15 cellular contexts compared by ENCODE assay signal in the genomic region with DNA sequence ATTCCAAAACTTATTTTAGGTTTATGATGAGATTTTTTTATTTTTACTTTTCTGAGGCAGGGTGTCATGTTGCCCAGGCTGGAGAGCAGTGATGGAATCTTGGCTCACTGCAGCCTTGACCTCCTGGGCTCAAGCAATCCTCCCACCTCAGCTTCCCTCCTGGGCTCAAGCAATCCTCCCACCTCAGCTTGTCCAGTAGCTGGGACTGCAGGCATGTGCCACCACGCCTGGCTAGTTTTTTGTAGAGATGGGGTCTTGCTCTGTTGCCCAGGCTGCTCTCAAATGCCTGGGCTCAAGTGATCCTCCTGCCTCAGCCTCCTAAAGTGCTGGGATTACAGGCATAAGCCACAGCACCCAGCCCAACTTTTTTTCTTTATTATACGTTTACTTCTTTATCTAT. TPM values are rescaled to one million over a fixed set of nuclear protein-coding genes. Genes with fewer than 3 reads are reported as not detected.
A peak's percentile ranks its signal among the peaks of the same experiment; 100 is the strongest.
DNase-seq lines count a peak whose midpoint lies in the region; ATAC-seq and TF ChIP-seq lines count a peak whose summit lies in the region.
"Had no signal": no experiment of that assay in that cellular context is flagged by ENCODE, and none has a peak within 500 bp of the region (broad histone marks: within the 10 kb centered on the region; RNA-seq: fewer than 3 reads in every experiment).

No MANE protein-coding gene starts in this region.

- no peaks in the 10 kb centered on the region for H3K27me3 ChIP-seq in neutrophil
- H3K27me3 ChIP-seq: foreskin keratinocyte had no signal

- DNase-seq in activated CD8-positive, alpha-beta T cell treated with anti-CD3 and anti-CD28 coated beads, Interleukin-2, amount 10 ng/mL, durations not matched to agents 7 days and 5 days, result no peak
- DNase-seq in activated CD8-positive, alpha-beta T cell treated with anti-CD3 and anti-CD28 coated beads for 36 hours, result no peak
- DNase-seq in chondrocyte (ENCODE audit: low spot score), result no peak
- DNase-seq in SHP77 treated with DMSO at 0.1 percent for 48 hours (lab: John Stamatoyannopoulos, UW), result no peak
- DNase-seq: foreskin keratinocyte, naive B cell, NCI-H2081 treated with DMSO at 0.1 percent for 48 hours, NCI-H69, PC-9 had no signal

- POLR2A ChIA-PET in activated CD8-positive, alpha-beta T cell treated with anti-CD3 and anti-CD28 coated beads, Interleukin-2, amount 10 ng/mL, durations not matched to agents 7 days and 5 days (lab: Charles Lee), result interaction anchor here (1.4 kb wide), 1 partner anchor 10 kb away, joined by 5 read pairs; no protein-coding TSS in a partner anchor
- POLR2A ChIA-PET in activated CD8-positive, alpha-beta T cell treated with anti-CD3 and anti-CD28 coated beads for 36 hours (lab: Charles Lee), result interaction anchor here (0.7 to 9.9 kb wide), 3 partner anchors 14 to 70 kb away, joined by 3 to 112 read pairs (median 3); a partner anchor contains a TSS

- H3K4me3 ChIP-seq in neutrophil (ENCODE audit: low read depth in 1 of 2, low read length in 1 of 2), result no peak overlapping the region
- H3K4me3 ChIP-seq: PC-9 had no signal

- TF ChIP-seq CTCF in activated CD8-positive, alpha-beta T cell treated with anti-CD3 and anti-CD28 coated beads for 36 hours (IDR thresholded peaks at IDR 0.05), result no peak
- TF ChIP-seq CTCF in chondrocyte (IDR thresholded peaks at IDR 0.05), result no peak
- no peak for TF ChIP-seq CTCF in neutrophil (IDR thresholded peaks at IDR 0.05)

- H3K36me3 ChIP-seq in neutrophil, result peaks cover 85% of the 10 kb centered on the region

- no peak overlapping the region for H3K4me3 Mint-ChIP-seq in activated CD8-positive, alpha-beta T cell treated with anti-CD3 and anti-CD28 coated beads, Interleukin-2, amount 10 ng/mL, durations not matched to agents 7 days and 5 days
- no peak overlapping the region for H3K4me3 Mint-ChIP-seq in activated CD8-positive, alpha-beta T cell treated with anti-CD3 and anti-CD28 coated beads for 36 hours
- H3K4me3 Mint-ChIP-seq in IgD-negative memory B cell, result no peak overlapping the region
- H3K4me3 Mint-ChIP-seq in chondrocyte (ENCODE audit: unreplicated experiment), result no peak overlapping the region
- H3K4me3 Mint-ChIP-seq: naive B cell had no signal

- CTCF ChIA-PET in activated CD8-positive, alpha-beta T cell treated with anti-CD3 and anti-CD28 coated beads, Interleukin-2, amount 10 ng/mL, durations not matched to agents 7 days and 5 days (lab: Charles Lee), result interaction anchor here (1.2 to 2.7 kb wide), 7 partner anchors 8 to 424 kb away, joined by 4 to 10 read pairs (median 4); no protein-coding TSS in a partner anchor
- CTCF ChIA-PET in activated CD8-positive, alpha-beta T cell treated with anti-CD3 and anti-CD28 coated beads for 36 hours (lab: Charles Lee), result interaction anchor here (0.8 to 8.5 kb wide), 3 partner anchors 11 to 424 kb away, joined by 3 to 67 read pairs (median 5); no protein-coding TSS in a partner anchor

- H3K4me1 Mint-ChIP-seq in activated CD8-positive, alpha-beta T cell treated with anti-CD3 and anti-CD28 coated beads, Interleukin-2, amount 10 ng/mL, durations not matched to agents 7 days and 5 days (ENCODE audit: low read depth), result peaks cover 69% of the 10 kb centered on the region
- peaks cover 70% of the 10 kb centered on the region for H3K4me1 Mint-ChIP-seq in activated CD8-positive, alpha-beta T cell treated with anti-CD3 and anti-CD28 coated beads for 36 hours (ENCODE audit: low read depth)
- H3K4me1 Mint-ChIP-seq in IgD-negative memory B cell, result peaks cover 23 to 34% (median 32%) of the 10 kb centered on the region in 3 donors
- H3K4me1 Mint-ChIP-seq in chondrocyte (ENCODE audit: low read depth), result peaks cover 51% of the 10 kb centered on the region

- H3K36me3 Mint-ChIP-seq in activated CD8-positive, alpha-beta T cell treated with anti-CD3 and anti-CD28 coated beads, Interleukin-2, amount 10 ng/mL, durations not matched to agents 7 days and 5 days (ENCODE audit: low read depth), result peaks cover 76% of the 10 kb centered on the region
- H3K36me3 Mint-ChIP-seq in activated CD8-positive, alpha-beta T cell treated with anti-CD3 and anti-CD28 coated beads for 36 hours (ENCODE audit: low read depth), result peaks cover 51% of the 10 kb centered on the region
- H3K36me3 Mint-ChIP-seq in IgD-negative memory B cell (peaks cover 6% of the 10 kb centered on the region), chondrocyte (ENCODE audit: low read depth) (peaks cover 28% of the 10 kb centered on the region)

- H3K27ac Mint-ChIP-seq in activated CD8-positive, alpha-beta T cell treated with anti-CD3 and anti-CD28 coated beads, Interleukin-2, amount 10 ng/mL, durations not matched to agents 7 days and 5 days, result peak overlapping the region; percentile 1
- no peak overlapping the region for H3K27ac Mint-ChIP-seq in activated CD8-positive, alpha-beta T cell treated with anti-CD3 and anti-CD28 coated beads for 36 hours
- peak overlapping the region; percentile 5 to 76 (median 25) for H3K27ac Mint-ChIP-seq in IgD-negative memory B cell
- peak overlapping the region; percentile 34 for H3K27ac Mint-ChIP-seq in chondrocyte (ENCODE audit: unreplicated experiment)

- H3K27me3 Mint-ChIP-seq in activated CD8-positive, alpha-beta T cell treated with anti-CD3 and anti-CD28 coated beads, Interleukin-2, amount 10 ng/mL, durations not matched to agents 7 days and 5 days (ENCODE audit: low read depth), result no peaks in the 10 kb centered on the region
- H3K27me3 Mint-ChIP-seq in activated CD8-positive, alpha-beta T cell treated with anti-CD3 and anti-CD28 coated beads for 36 hours, result no peaks in the 10 kb centered on the region
- H3K27me3 Mint-ChIP-seq in IgD-negative memory B cell, result no peaks in the 10 kb centered on the region
- no peaks in the 10 kb centered on the region for H3K27me3 Mint-ChIP-seq in chondrocyte (ENCODE audit: low read depth)
- H3K27me3 Mint-ChIP-seq: naive B cell had no signal

- peaks cover 26 to 39% of the 10 kb centered on the region in 2 experiments for H3K4me1 ChIP-seq in neutrophil (ENCODE audit: control insufficient read depth in 1 of 2, insufficient read depth in 1 of 2, low read depth in 1 of 2, low read length in 1 of 2)

- intact Hi-C loops in activated CD8-positive, alpha-beta T cell treated with anti-CD3 and anti-CD28 coated beads for 36 hours (cut with micrococcal nuclease), result no loop called here

- H3K9me3 ChIP-seq in neutrophil, result no peaks in the 10 kb centered on the region

- ATAC-seq in activated CD8-positive, alpha-beta T cell treated with anti-CD3 and anti-CD28 coated beads, Interleukin-2, amount 10 ng/mL, durations not matched to agents 7 days and 5 days, result no peak
- ATAC-seq in activated CD8-positive, alpha-beta T cell treated with anti-CD3 and anti-CD28 coated beads for 36 hours, result no peak
- ATAC-seq in HG03571 (IDR thresholded peaks at IDR 0.05; ENCODE audit: unreplicated experiment) (no peak), GM21825 (IDR thresholded peaks at IDR 0.05; ENCODE audit: unreplicated experiment) (no peak)
- ATAC-seq: foreskin keratinocyte, SK-N-SH treated with all-trans-retinoic acid at 6 μM for 48 hours had no signal

- peak overlapping the region; percentile 60 for H3K27ac ChIP-seq in neutrophil
- H3K27ac ChIP-seq: foreskin keratinocyte, PC-9, VCaP had no signal

- H3K9me3 Mint-ChIP-seq in activated CD8-positive, alpha-beta T cell treated with anti-CD3 and anti-CD28 coated beads, Interleukin-2, amount 10 ng/mL, durations not matched to agents 7 days and 5 days (ENCODE audit: insufficient read depth), result no peaks in the 10 kb centered on the region
- no peaks in the 10 kb centered on the region for H3K9me3 Mint-ChIP-seq in activated CD8-positive, alpha-beta T cell treated with anti-CD3 and anti-CD28 coated beads for 36 hours
- H3K9me3 Mint-ChIP-seq in IgD-negative memory B cell (no peaks in the 10 kb centered on the region), chondrocyte (ENCODE audit: low read depth) (no peaks in the 10 kb centered on the region)
- H3K9me3 Mint-ChIP-seq: naive B cell had no signal

RNA-seq across cellular contexts. Expression of a gene that starts 6.2 kb away (rescaled TPM):
- 10 to 100 TPM; 79.0 to 86.4 TPM for total RNA-seq in activated CD8-positive, alpha-beta T cell treated with anti-CD3 and anti-CD28 coated beads, Interleukin-2, amount 10 ng/mL, durations not matched to agents 7 days and 5 days
- 10 to 100 TPM; 94.3 to 98.3 TPM for total RNA-seq in activated CD8-positive, alpha-beta T cell treated with anti-CD3 and anti-CD28 coated beads for 36 hours
- 48.6 TPM for polyA plus RNA-seq in IgD-negative memory B cell
- total RNA-seq in chondrocyte, result 153 to 171 TPM (median 170 TPM) in 3 replicates

RNA-seq across cellular contexts. Expression of a gene that starts 11.5 kb away (rescaled TPM):
- total RNA-seq in activated CD8-positive, alpha-beta T cell treated with anti-CD3 and anti-CD28 coated beads, Interleukin-2, amount 10 ng/mL, durations not matched to agents 7 days and 5 days, result 10 to 100 TPM; 43.5 to 48.3 TPM
- total RNA-seq in activated CD8-positive, alpha-beta T cell treated with anti-CD3 and anti-CD28 coated beads for 36 hours, result 100 to 1,000 TPM; 151 to 163 TPM
- 1.8 TPM for polyA plus RNA-seq in IgD-negative memory B cell
- 0.58 to 1.6 TPM (median 1.4 TPM) in 3 replicates for total RNA-seq in chondrocyte

Comparison
In these comparisons a context has a peak if more than half of its experiments do, and no peak if none do; other contexts are left out.
1. RNA of a gene that starts 11.5 kb away (total RNA-seq): 151 to 163 TPM in activated CD8-positive, alpha-beta T cell treated with anti-CD3 and anti-CD28 coated beads for 36 hours and 43.5 to 48.3 TPM in activated CD8-positive, alpha-beta T cell treated with anti-CD3 and anti-CD28 coated beads, Interleukin-2, amount 10 ng/mL, durations not matched to agents 7 days and 5 days; 0.58 to 1.6 TPM in chondrocyte; every median in the first group is over 10 times any median in the second.